9 cellular contexts compared by ENCODE assay signal in the genomic region with DNA sequence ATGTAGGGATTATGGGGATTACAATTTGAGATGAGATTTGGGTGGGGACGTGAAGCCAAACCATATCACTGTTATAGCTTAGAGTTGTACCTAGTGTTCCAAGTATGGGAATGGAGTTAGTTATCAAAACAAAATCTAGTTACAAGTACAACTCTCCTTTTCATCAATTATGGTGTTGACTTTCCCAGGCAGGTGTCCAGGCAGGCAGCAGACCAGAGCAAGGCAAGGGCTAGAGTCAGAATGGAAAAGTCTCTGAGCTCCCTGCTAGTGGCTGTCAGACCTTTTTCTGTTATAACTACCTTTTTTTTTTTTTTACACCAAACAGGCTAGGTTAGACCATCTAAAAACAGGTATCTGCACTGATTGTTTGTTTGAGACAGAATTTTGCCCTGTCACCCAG. TPM values are rescaled to one million over a fixed set of nuclear protein-coding genes. Genes with fewer than 3 reads are reported as not detected.
"Had no signal": no experiment of that assay in that cellular context is flagged by ENCODE, and none has a peak within 500 bp of the region (broad histone marks: within the 10 kb centered on the region; RNA-seq: fewer than 3 reads in every experiment).

No MANE protein-coding gene starts in this region.

- H3K4me1 Mint-ChIP-seq: H9 had no signal

- ATAC-seq: HepG2 had no signal

- H3K27ac ChIP-seq: GM23248, HL-60 had no signal

- H3K27me3 Mint-ChIP-seq: IgD-negative memory B cell had no signal

- H3K4me3 Mint-ChIP-seq: H9, HFFc6, IgD-negative memory B cell had no signal

- DNase-seq: GM23248, GOT3, H9, HCEC 1CT, HFFc6 had no signal

- H3K27ac Mint-ChIP-seq: H9, HFFc6, IgD-negative memory B cell had no signal

- FAIRE-seq: HepG2 had no signal

- H3K9me3 Mint-ChIP-seq: H9 had no signal

- H3K4me3 ChIP-seq: GM23248 had no signal

RNA-seq across cellular contexts. Expression of gene C1QL3, which starts 55.7 kb away (rescaled TPM):
- total RNA-seq: GM23248, H4, HepG2, HFFc6 had no signal
